Comparison of ENCODE assay signal across 8 cellular contexts in genomic region chr3:194057570-194058188, GRCh38.
DNase-seq lines count a peak whose midpoint lies in the region; ATAC-seq and TF ChIP-seq lines count a peak whose summit lies in the region.

No MANE protein-coding gene starts in this region.

- H3K36me3 ChIP-seq in endodermal cell (ENCODE audit: control insufficient read depth, insufficient read depth, low read length), result no peaks in the 10 kb centered on the region

- 59 to 66% methylated on average over 6 to 8 of the region's 8 CpGs for WGBS in endodermal cell (ENCODE audit: insufficient coverage in 1 of 2, insufficient read length in 1 of 2), 2 experiments

- ATAC-seq in GM18861 (IDR thresholded peaks at IDR 0.05; ENCODE audit: unreplicated experiment) (peak; percentile 17), HG03103 (IDR thresholded peaks at IDR 0.05; ENCODE audit: low read depth, unreplicated experiment) (peak; percentile 22), HG03095 (IDR thresholded peaks at IDR 0.05; ENCODE audit: unreplicated experiment) (no peak)

- H3K4me1 Mint-ChIP-seq in endodermal cell, result peaks cover 19% of the 10 kb centered on the region

- peaks cover 4% of the 10 kb centered on the region for H3K27me3 ChIP-seq in endodermal cell (ENCODE audit: control insufficient read depth, insufficient read depth, low read length, poor library complexity, severe bottlenecking)

- no peak for TF ChIP-seq CTCF in endodermal cell (conservative IDR thresholded peaks at IDR 0.05)

- no peaks in the 10 kb centered on the region for H3K9me3 Mint-ChIP-seq in endodermal cell

- H3K9ac ChIP-seq in endodermal cell (ENCODE audit: extremely low read depth, low read length, poor library complexity, severe bottlenecking), result no peak overlapping the region

- peaks cover 7% of the 10 kb centered on the region for H3K27me3 Mint-ChIP-seq in endodermal cell (ENCODE audit: insufficient read depth)

- H3K27ac Mint-ChIP-seq in endodermal cell, result peak overlapping the region; percentile 16

- no peaks in the 10 kb centered on the region for H3K36me3 Mint-ChIP-seq in endodermal cell (ENCODE audit: low read depth)

- no peaks in the 10 kb centered on the region for H3K9me3 ChIP-seq in endodermal cell (ENCODE audit: control insufficient read depth, low read length)

- H3K4me1 ChIP-seq in endodermal cell (ENCODE audit: control insufficient read depth, insufficient read depth, low read length), result peaks cover 8% of the 10 kb centered on the region

- H3K4me3 Mint-ChIP-seq in endodermal cell, result peak overlapping the region; percentile 40

- H3K4me3 ChIP-seq in endodermal cell (ENCODE audit: low read length), result peak overlapping the region; percentile 53
- H3K4me3 ChIP-seq in skeletal muscle cell (ENCODE audit: low read depth, low read length), result peak overlapping the region; percentile 3

- DNase-seq in endodermal cell (no peak), skeletal muscle cell (ENCODE audit: low read depth) (no peak), CD1c-positive myeloid dendritic cell (ENCODE audit: extremely low spot score) (no peak), NCI-H2171 treated with DMSO at 0.1 percent for 48 hours (lab: John Stamatoyannopoulos, UW) (no peak), NCI-H187 (lab: John Stamatoyannopoulos, UW) (no peak)

- H3K27ac ChIP-seq in endodermal cell (ENCODE audit: low read depth, low read length), result no peak overlapping the region
